Comparison of ENCODE assay signal across 8 cellular contexts in the genomic region with DNA sequence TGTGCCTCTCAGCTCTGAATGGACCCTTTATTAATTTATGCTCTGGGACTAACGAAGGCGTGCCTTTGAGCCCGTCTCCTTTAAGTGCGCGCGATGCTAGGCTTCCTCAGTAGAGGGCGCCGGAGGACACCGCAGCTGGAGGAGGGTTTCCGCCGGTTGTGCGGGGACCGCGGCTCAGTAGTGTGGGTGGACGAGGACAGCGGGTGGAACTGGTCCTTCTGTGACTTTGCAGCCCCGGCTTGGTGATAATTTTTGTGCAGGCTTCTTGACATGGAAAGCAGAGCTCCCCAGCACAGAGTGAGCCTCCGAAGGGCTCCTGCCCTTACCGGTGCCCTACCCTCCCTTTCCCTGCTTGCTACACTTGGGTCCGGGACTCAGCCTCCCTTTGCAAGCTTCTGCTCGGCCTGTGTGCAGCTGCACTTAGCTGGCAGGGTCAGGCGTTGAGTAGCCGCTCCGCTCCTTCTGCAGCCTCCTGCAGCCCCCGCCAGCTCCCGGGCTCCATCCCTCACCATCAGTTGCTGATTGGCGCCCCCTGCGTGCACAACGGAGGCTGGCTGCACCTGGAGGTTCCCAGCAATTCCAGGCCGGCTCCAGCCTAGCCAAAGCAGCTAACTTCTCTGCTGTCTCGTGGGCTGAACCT. TPM values are rescaled to one million over a fixed set of nuclear protein-coding genes. Genes with fewer than 3 reads are reported as not detected.
DNase-seq lines count a peak whose midpoint lies in the region.

No MANE protein-coding gene starts in this region.

- H3K18ac ChIP-seq in neuronal stem cell (ENCODE audit: low read length): peak overlapping the region; percentile 93

- H4K20me1 ChIP-seq in GM23248 (ENCODE audit: insufficient read depth): no peaks in the 10 kb centered on the region
- no peaks in the 10 kb centered on the region for H4K20me1 ChIP-seq in Karpas-422 (ENCODE audit: insufficient read depth, low read depth, low read length)

- H2BK120ac ChIP-seq in neuronal stem cell (ENCODE audit: low read depth, low read length): no peak overlapping the region

- H3K4ac ChIP-seq in neuronal stem cell (ENCODE audit: low read length): no peak overlapping the region

- H3F3A ChIP-seq in GM23248 (ENCODE audit: insufficient read depth): no peaks in the 10 kb centered on the region

- H3K27ac ChIP-seq in GM23248 (no peak overlapping the region), Karpas-422 (ENCODE audit: low read length) (no peak overlapping the region), SJSA1 (no peak overlapping the region), neuronal stem cell (replicated peaks; ENCODE audit: low read length) (peak overlapping the region; percentile 63), subcutaneous abdominal adipose tissue (ENCODE audit: low read depth, low read length) (no peak overlapping the region)

- CTCF ChIA-PET in activated naive CD4-positive, alpha-beta T cell treated with anti-CD3 and anti-CD28 coated beads for 36 hours (lab: Charles Lee): interaction anchor here (0.5 to 5.2 kb wide), 24 partner anchors 10 to 1796 kb away, joined by 3 to 49 read pairs (median 4); a partner anchor contains a TSS

- H3K4me1 Mint-ChIP-seq in activated naive CD4-positive, alpha-beta T cell treated with anti-CD3 and anti-CD28 coated beads for 36 hours (ENCODE audit: low read depth): peaks cover 15% of the 10 kb centered on the region

- no peak overlapping the region for H2AK5ac ChIP-seq in neuronal stem cell (ENCODE audit: low read depth, low read length)

- H2AFZ ChIP-seq in GM23248 (peak overlapping the region; percentile 94), Karpas-422 (ENCODE audit: low read length) (peak overlapping the region; percentile 92), neuronal stem cell (ENCODE audit: low read length) (peak overlapping the region; percentile 95)

- H3K9ac ChIP-seq in GM23248 (0 out of 2 replicates have a peak overlapping the region, but pooled peaks have one; percentile 8), Karpas-422 (ENCODE audit: low read length) (peak overlapping the region; percentile 61), neuronal stem cell (ENCODE audit: low read depth, low read length, poor library complexity) (peak overlapping the region; percentile 65), subcutaneous abdominal adipose tissue (ENCODE audit: low read length in 5 of 5) (no peak overlapping the region)

- no peak overlapping the region for H4K8ac ChIP-seq in neuronal stem cell (ENCODE audit: low read depth, low read length)

- H4K91ac ChIP-seq in neuronal stem cell (ENCODE audit: low read depth, low read length, poor library complexity): no peak overlapping the region

- H3K36me3 Mint-ChIP-seq in activated naive CD4-positive, alpha-beta T cell treated with anti-CD3 and anti-CD28 coated beads for 36 hours (ENCODE audit: low read depth): no peaks in the 10 kb centered on the region

- H3K36me3 ChIP-seq in GM23248 (ENCODE audit: low read depth) (no peaks in the 10 kb centered on the region), Karpas-422 (ENCODE audit: insufficient read depth, low read length) (no peaks in the 10 kb centered on the region), SJSA1 (no peaks in the 10 kb centered on the region), neuronal stem cell (replicated peaks in 1 of 2; ENCODE audit: control insufficient read depth in 2 of 2, insufficient read depth in 2 of 2, low read length in 2 of 2) (no peaks in the 10 kb centered on the region), subcutaneous abdominal adipose tissue (ENCODE audit: control insufficient read depth in 5 of 5, insufficient read depth in 5 of 5, low read length in 5 of 5) (no peaks in the 10 kb centered on the region)

- H3K79me1 ChIP-seq in neuronal stem cell (ENCODE audit: low read depth, low read length): no peaks in the 10 kb centered on the region

- peak overlapping the region; percentile 77 for H3K4me3 ChIP-seq in GM23248
- peak overlapping the region; percentile 63 for H3K4me3 ChIP-seq in Karpas-422 (ENCODE audit: low read length)
- H3K4me3 ChIP-seq in SJSA1: peak overlapping the region; percentile 17
- peak overlapping the region; percentile 58 to 84 for H3K4me3 ChIP-seq in neuronal stem cell (ENCODE audit: low read length in 2 of 2)
- H3K4me3 ChIP-seq in subcutaneous abdominal adipose tissue (ENCODE audit: low read depth in 1 of 5, low read length in 5 of 5): peak overlapping the region; percentile 63 to 82 (median 74)

- H2BK5ac ChIP-seq in neuronal stem cell (ENCODE audit: low read length): peak overlapping the region; percentile 72

- H3K27me3 Mint-ChIP-seq in activated naive CD4-positive, alpha-beta T cell treated with anti-CD3 and anti-CD28 coated beads for 36 hours (ENCODE audit: low read depth): peaks cover 1% of the 10 kb centered on the region

- H2BK12ac ChIP-seq in neuronal stem cell (ENCODE audit: low read length): no peak overlapping the region

- intact Hi-C loops in activated naive CD4-positive, alpha-beta T cell treated with anti-CD3 and anti-CD28 coated beads for 36 hours (cut with micrococcal nuclease): loop anchor here (1.0 to 10.0 kb wide), 14 partner anchors 27 to 2001 kb away; a partner anchor contains a TSS

- H3K9me3 ChIP-seq in GM23248 (ENCODE audit: low read depth): no peaks in the 10 kb centered on the region
- H3K9me3 ChIP-seq in Karpas-422 (ENCODE audit: low read length): no peaks in the 10 kb centered on the region
- no peaks in the 10 kb centered on the region for H3K9me3 ChIP-seq in SJSA1 (replicated peaks)
- no peaks in the 10 kb centered on the region for H3K9me3 ChIP-seq in neuronal stem cell (replicated peaks in 1 of 2; ENCODE audit: control insufficient read depth in 2 of 2, insufficient read depth in 1 of 2, low read depth in 1 of 2, low read length in 2 of 2)
- H3K9me3 ChIP-seq in subcutaneous abdominal adipose tissue (ENCODE audit: control insufficient read depth in 5 of 5, low read length in 5 of 5): no peaks in the 10 kb centered on the region

- H3K4me3 Mint-ChIP-seq in activated naive CD4-positive, alpha-beta T cell treated with anti-CD3 and anti-CD28 coated beads for 36 hours: peak overlapping the region; percentile 76

- no peaks in the 10 kb centered on the region for H3K9me3 Mint-ChIP-seq in activated naive CD4-positive, alpha-beta T cell treated with anti-CD3 and anti-CD28 coated beads for 36 hours

- no peaks in the 10 kb centered on the region for H3K79me2 ChIP-seq in GM23248 (ENCODE audit: insufficient read depth)
- H3K79me2 ChIP-seq in Karpas-422 (ENCODE audit: low read length): no peaks in the 10 kb centered on the region

- in situ Hi-C loops in GM23248 (cut with MboI): loop anchor here (25.0 kb wide), 1 partner anchor 1508 kb away; no protein-coding TSS in a partner anchor

- H3K27me3 ChIP-seq in GM23248 (replicated peaks; ENCODE audit: insufficient read depth): no peaks in the 10 kb centered on the region
- no peaks in the 10 kb centered on the region; the same call in 1 of the 2 replicates for H3K27me3 ChIP-seq in Karpas-422 (ENCODE audit: low read length)
- H3K27me3 ChIP-seq in SJSA1 (replicated peaks): no peaks in the 10 kb centered on the region
- H3K27me3 ChIP-seq in neuronal stem cell (ENCODE audit: control insufficient read depth in 3 of 3, insufficient read depth in 3 of 3, low read depth in 1 of 3, low read length in 3 of 3): no peaks in the 10 kb centered on the region
- H3K27me3 ChIP-seq in subcutaneous abdominal adipose tissue (ENCODE audit: control insufficient read depth in 5 of 5, insufficient read depth in 4 of 5, low read length in 5 of 5): peaks cover 0 to 2% (median 0%) of the 10 kb centered on the region in 5 donors

- no peaks in the 10 kb centered on the region for H3K9me2 ChIP-seq in GM23248 (ENCODE audit: insufficient read depth)
- H3K9me2 ChIP-seq in Karpas-422 (replicated peaks; ENCODE audit: insufficient read depth, low read length): no peaks in the 10 kb centered on the region

- no peak overlapping the region for H2BK15ac ChIP-seq in neuronal stem cell (ENCODE audit: low read length)

- no peak overlapping the region for H3K14ac ChIP-seq in neuronal stem cell (ENCODE audit: low read length)

- H3K4me1 ChIP-seq in GM23248 (ENCODE audit: insufficient read depth) (0 out of 2 replicates have a peak, but pooled peaks cover 3% of the 10 kb centered on the region), Karpas-422 (ENCODE audit: low read length) (peaks cover 10% of the 10 kb centered on the region), SJSA1 (replicated peaks) (no peaks in the 10 kb centered on the region), neuronal stem cell (ENCODE audit: control insufficient read depth in 2 of 2, insufficient read depth in 1 of 2, low read depth in 1 of 2, low read length in 2 of 2) (peaks cover 0 to 8% of the 10 kb centered on the region in 2 donors), subcutaneous abdominal adipose tissue (ENCODE audit: control insufficient read depth in 5 of 5, insufficient read depth in 5 of 5, low read length in 5 of 5) (peaks cover 0 to 12% (median 9%) of the 10 kb centered on the region in 5 donors)

- no peak overlapping the region for H3K27ac Mint-ChIP-seq in activated naive CD4-positive, alpha-beta T cell treated with anti-CD3 and anti-CD28 coated beads for 36 hours

- WGBS in GM23248 (ENCODE audit: low coverage in 1 of 2, low lambda C conversion rate in 2 of 2, missing lambda C conversion rate in 2 of 2), 2 experiments: 1 to 2% methylated on average over 30 to 31 of the region's 31 CpGs
- WGBS in neuronal stem cell (ENCODE audit: extremely low coverage in 2 of 2, insufficient read length in 2 of 2, insufficient replicate concordance in 1 of 2), 2 donors: no CpG with 5 or more reads among the region's 31 CpGs

- peak overlapping the region; percentile 86 for H3K4me2 ChIP-seq in GM23248 (ENCODE audit: unreplicated experiment)
- peak overlapping the region; percentile 74 for H3K4me2 ChIP-seq in Karpas-422 (ENCODE audit: low read depth, low read length, poor library complexity, severe bottlenecking)
- H3K4me2 ChIP-seq in neuronal stem cell (ENCODE audit: insufficient read depth, low read length, poor library complexity, severe bottlenecking): peak overlapping the region; percentile 77

- DNase-seq in EL (peak; percentile 75), GM23248 (peak; percentile 86), Karpas-422 (peak; percentile 91), SJSA1 (ENCODE audit: low read depth in 1 of 2, low spot score in 2 of 2) (peak; percentile 42 to 54), germinal center (ENCODE audit: low spot score) (peak; percentile 69), neuronal stem cell (ENCODE audit: low spot score) (peak; percentile 70)
- DNase-seq in activated naive CD4-positive, alpha-beta T cell treated with anti-CD3 and anti-CD28 coated beads for 36 hours: peak; percentile 88

- peak overlapping the region; percentile 11 for H3K23ac ChIP-seq in neuronal stem cell (ENCODE audit: low read depth, low read length, poor library complexity)

RNA-seq across cellular contexts. Expression of a gene that starts 26.8 kb away (rescaled TPM):
- total RNA-seq in GM23248 (2014; rRNA removed; shearing (Covaris generic)): 16.5 and 17.3 TPM in 2 replicates
- polyA plus RNA-seq in GM23248 (2016; fragmentation: Nextera tagmentation; extraction: Ambion mirVana): 6.3 and 6.6 TPM in 2 replicates
- 37.3 and 40.6 TPM in 2 replicates for total RNA-seq in Karpas-422 (2014; rRNA removed; shearing (Covaris generic); ENCODE audit: low replicate concordance)
- total RNA-seq in SJSA1 (2014; rRNA removed; shearing (Covaris generic)): 4.5 and 10.3 TPM in 2 replicates
- 10 to 100 TPM; 24.2 to 24.3 TPM for total RNA-seq in activated naive CD4-positive, alpha-beta T cell treated with anti-CD3 and anti-CD28 coated beads for 36 hours
- polyA plus RNA-seq in neuronal stem cell (2013, experiment 1 of 2): 18.1 TPM
- 17.5 TPM for polyA plus RNA-seq in neuronal stem cell (2013, experiment 2 of 2)

Comparison
In these comparisons a context has a peak if more than half of its experiments do, and no peak if none do; other contexts are left out.
1. H3K4me3 ChIP-seq: peak in every context shown above with its lines; median percentile 77 in GM23248; 74 in subcutaneous abdominal adipose tissue; 71 in neuronal stem cell; 63 in Karpas-422; 17 in SJSA1.
2. H3K9ac ChIP-seq: peak in GM23248 (single experiment), Karpas-422 (single experiment) and neuronal stem cell (single experiment); none in subcutaneous abdominal adipose tissue (0 of 5).
3. Peak in every context shown above with its lines, with median percentiles within 50 percentile points of each other: DNase-seq, H2AFZ ChIP-seq and H3K4me2 ChIP-seq.